ENCODE assay signal across 8 cellular contexts in genomic region chr11:8247312-8247711, GRCh38. TPM values are rescaled to one million over a fixed set of nuclear protein-coding genes. Genes with fewer than 3 reads are reported as not detected.
DNase-seq lines count a peak whose midpoint lies in the region; ATAC-seq and TF ChIP-seq lines count a peak whose summit lies in the region.

No MANE protein-coding gene starts in this region.

- H3K27me3 Mint-ChIP-seq in activated CD8-positive, alpha-beta T cell treated with anti-CD3 and anti-CD28 coated beads for 36 hours = peaks cover 6% of the 10 kb centered on the region
- H3K27me3 Mint-ChIP-seq in mesothelial cell of epicardium (ENCODE audit: low read depth) (peaks cover 8% of the 10 kb centered on the region), T-cell (peaks cover 7 to 16% of the 10 kb centered on the region in 2 donors)

- POLR2A ChIA-PET in activated CD8-positive, alpha-beta T cell treated with anti-CD3 and anti-CD28 coated beads for 36 hours (lab: Charles Lee) = no interaction called here
- POLR2A ChIA-PET in T-cell (lab: Charles Lee) = no interaction called here

- no peak overlapping the region for H3K4me3 ChIP-seq in HFF-Myc (replicated peaks; ENCODE audit: low read depth, low read length)

- H3K36me3 Mint-ChIP-seq in activated CD8-positive, alpha-beta T cell treated with anti-CD3 and anti-CD28 coated beads for 36 hours (ENCODE audit: low read depth) = no peaks in the 10 kb centered on the region
- H3K36me3 Mint-ChIP-seq in mesothelial cell of epicardium (no peaks in the 10 kb centered on the region), T-cell (no peaks in the 10 kb centered on the region)

- intact Hi-C loops in activated CD8-positive, alpha-beta T cell treated with anti-CD3 and anti-CD28 coated beads for 36 hours (cut with micrococcal nuclease) = no loop called here

- no peak overlapping the region for H3K4me3 Mint-ChIP-seq in activated CD8-positive, alpha-beta T cell treated with anti-CD3 and anti-CD28 coated beads for 36 hours
- no peak overlapping the region for H3K4me3 Mint-ChIP-seq in mesothelial cell of epicardium
- no peak overlapping the region for H3K4me3 Mint-ChIP-seq in T-cell

- H3K9me3 Mint-ChIP-seq in activated CD8-positive, alpha-beta T cell treated with anti-CD3 and anti-CD28 coated beads for 36 hours = no peaks in the 10 kb centered on the region
- H3K9me3 Mint-ChIP-seq in mesothelial cell of epicardium (no peaks in the 10 kb centered on the region), T-cell (no peaks in the 10 kb centered on the region)

- peak; percentile 62 for ATAC-seq in activated CD8-positive, alpha-beta T cell treated with anti-CD3 and anti-CD28 coated beads for 36 hours
- no peak for ATAC-seq in T-cell (replicated peaks in 1 of 4)

- peak; percentile 35 for DNase-seq in DMS 273 (lab: John Stamatoyannopoulos, UW; ENCODE audit: unreplicated experiment)
- DNase-seq in DMS 273 treated with DMSO at 0.1 percent for 48 hours (lab: John Stamatoyannopoulos, UW) = no peak
- no peak for DNase-seq in HFF-Myc (ENCODE audit: extremely low read depth, low read depth)
- peak; percentile 36 for DNase-seq in activated CD8-positive, alpha-beta T cell treated with anti-CD3 and anti-CD28 coated beads for 36 hours
- DNase-seq in mesothelial cell of epicardium (ENCODE audit: low spot score in 2 of 2, unreplicated experiment in 2 of 2) = no peak
- DNase-seq in NCI-H1092 treated with DMSO at 0.1 percent for 48 hours (lab: John Stamatoyannopoulos, UW) = no peak
- no peak for DNase-seq in T-cell
- no peak for DNase-seq in HuH-7.5 (ENCODE audit: low spot score)

- H3K27ac Mint-ChIP-seq in activated CD8-positive, alpha-beta T cell treated with anti-CD3 and anti-CD28 coated beads for 36 hours = no peak overlapping the region
- H3K27ac Mint-ChIP-seq in mesothelial cell of epicardium (no peak overlapping the region), T-cell (no peak overlapping the region)

- H3K4me1 Mint-ChIP-seq in activated CD8-positive, alpha-beta T cell treated with anti-CD3 and anti-CD28 coated beads for 36 hours (ENCODE audit: low read depth) = no peaks in the 10 kb centered on the region
- H3K4me1 Mint-ChIP-seq in mesothelial cell of epicardium = peaks cover 16% of the 10 kb centered on the region
- no peaks in the 10 kb centered on the region for H3K4me1 Mint-ChIP-seq in T-cell

- CTCF ChIA-PET in activated CD8-positive, alpha-beta T cell treated with anti-CD3 and anti-CD28 coated beads for 36 hours (lab: Charles Lee) = interaction anchor here (1.0 to 3.3 kb wide), 5 partner anchors 9 to 319 kb away, joined by 3 to 12 read pairs (median 5); partner anchors contain the start of gene LMO1
- CTCF ChIA-PET in T-cell (lab: Charles Lee) = interaction anchor here (0.5 to 0.7 kb wide), 3 partner anchors 17 to 321 kb away, joined by 4 to 5 read pairs (median 4); no protein-coding TSS in a partner anchor

- TF ChIP-seq CTCF in HFF-Myc (IDR thresholded peaks at IDR 0.05; ENCODE audit: low read depth, low read length, missing control alignments) (peak; percentile 62), mesothelial cell of epicardium (IDR thresholded peaks at IDR 0.05; ENCODE audit: unreplicated experiment) (peak; percentile 47)
- peak; percentile 55 for TF ChIP-seq CTCF in activated CD8-positive, alpha-beta T cell treated with anti-CD3 and anti-CD28 coated beads for 36 hours (IDR thresholded peaks at IDR 0.05)

RNA-seq across cellular contexts. Expression of gene LMO1, which starts 16.4 kb away (rescaled TPM):
- not detected for total RNA-seq in activated CD8-positive, alpha-beta T cell treated with anti-CD3 and anti-CD28 coated beads for 36 hours
- total RNA-seq in mesothelial cell of epicardium (2.5 to 4.1 TPM (median 3.2 TPM) in 3 replicates), T-cell (not detected)

Comparison
In these comparisons a context has a peak if more than half of its experiments do, and no peak if none do; other contexts are left out.
1. DNase-seq: peak in DMS 273 (single experiment) and activated CD8-positive, alpha-beta T cell treated with anti-CD3 and anti-CD28 coated beads for 36 hours (single experiment); none in DMS 273 treated with DMSO at 0.1 percent for 48 hours (single experiment), HFF-Myc (single experiment), mesothelial cell of epicardium (0 of 2), NCI-H1092 treated with DMSO at 0.1 percent for 48 hours (single experiment), T-cell (0 of 34) and HuH-7.5 (single experiment).
2. Peak in every context shown above with its lines, with median percentiles within 50 percentile points of each other: CTCF ChIP-seq.